1 cellular context compared by ENCODE assay signal in the genomic region with DNA sequence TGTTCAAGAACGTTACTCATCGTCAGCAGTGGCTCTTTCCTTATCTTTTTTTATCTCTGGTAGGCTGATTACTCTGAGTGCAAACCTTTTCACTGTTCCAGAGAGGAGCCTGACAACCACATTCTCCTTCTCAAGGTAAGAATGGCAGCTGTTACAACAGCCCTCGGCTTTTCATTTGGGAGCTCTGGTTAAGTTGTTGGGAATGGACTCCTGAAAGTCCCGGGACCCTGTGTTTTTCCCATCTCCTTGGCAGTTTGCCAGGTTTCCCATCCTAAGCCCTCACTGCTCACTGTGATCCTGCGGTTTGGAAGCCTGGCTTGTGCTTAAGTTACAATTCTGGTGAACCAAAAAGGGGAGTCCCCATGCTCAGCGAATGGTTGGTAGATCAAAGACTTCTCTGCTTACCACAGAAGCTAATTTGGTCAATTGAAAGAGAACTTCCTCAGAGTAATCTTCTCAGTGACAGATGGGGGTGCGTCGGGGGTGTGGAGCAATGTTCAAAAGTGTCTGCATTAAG.
A peak's percentile ranks its signal among the peaks of the same experiment; 100 is the strongest.
TF ChIP-seq lines count a peak whose summit lies in the region.

No MANE protein-coding gene starts in this region.

TF ChIP-seq in GM12878, 131 proteins besides CTCF, POLR2A, EP300 and RAD21 (continued from another document):
- TF ChIP-seq, protein P1, sequence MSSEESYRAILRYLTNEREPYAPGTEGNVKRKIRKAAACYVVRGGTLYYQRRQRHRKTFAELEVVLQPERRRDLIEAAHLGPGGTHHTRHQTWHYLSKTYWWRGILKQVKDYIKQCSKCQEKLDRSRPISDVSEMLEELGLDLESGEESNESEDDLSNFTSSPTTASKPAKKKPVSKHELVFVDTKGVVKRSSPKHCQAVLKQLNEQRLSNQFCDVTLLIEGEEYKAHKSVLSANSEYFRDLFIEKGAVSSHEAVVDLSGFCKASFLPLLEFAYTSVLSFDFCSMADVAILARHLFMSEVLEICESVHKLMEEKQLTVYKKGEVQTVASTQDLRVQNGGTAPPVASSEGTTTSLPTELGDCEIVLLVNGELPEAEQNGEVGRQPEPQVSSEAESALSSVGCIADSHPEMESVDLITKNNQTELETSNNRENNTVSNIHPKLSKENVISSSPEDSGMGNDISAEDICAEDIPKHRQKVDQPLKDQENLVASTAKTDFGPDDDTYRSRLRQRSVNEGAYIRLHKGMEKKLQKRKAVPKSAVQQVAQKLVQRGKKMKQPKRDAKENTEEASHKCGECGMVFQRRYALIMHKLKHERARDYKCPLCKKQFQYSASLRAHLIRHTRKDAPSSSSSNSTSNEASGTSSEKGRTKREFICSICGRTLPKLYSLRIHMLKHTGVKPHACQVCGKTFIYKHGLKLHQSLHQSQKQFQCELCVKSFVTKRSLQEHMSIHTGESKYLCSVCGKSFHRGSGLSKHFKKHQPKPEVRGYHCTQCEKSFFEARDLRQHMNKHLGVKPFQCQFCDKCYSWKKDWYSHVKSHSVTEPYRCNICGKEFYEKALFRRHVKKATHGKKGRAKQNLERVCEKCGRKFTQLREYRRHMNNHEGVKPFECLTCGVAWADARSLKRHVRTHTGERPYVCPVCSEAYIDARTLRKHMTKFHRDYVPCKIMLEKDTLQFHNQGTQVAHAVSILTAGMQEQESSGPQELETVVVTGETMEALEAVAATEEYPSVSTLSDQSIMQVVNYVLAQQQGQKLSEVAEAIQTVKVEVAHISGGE (CRISPR knock-in tag; IDR thresholded peaks at IDR 0.05), result no peak
- TF ChIP-seq, protein P2, sequence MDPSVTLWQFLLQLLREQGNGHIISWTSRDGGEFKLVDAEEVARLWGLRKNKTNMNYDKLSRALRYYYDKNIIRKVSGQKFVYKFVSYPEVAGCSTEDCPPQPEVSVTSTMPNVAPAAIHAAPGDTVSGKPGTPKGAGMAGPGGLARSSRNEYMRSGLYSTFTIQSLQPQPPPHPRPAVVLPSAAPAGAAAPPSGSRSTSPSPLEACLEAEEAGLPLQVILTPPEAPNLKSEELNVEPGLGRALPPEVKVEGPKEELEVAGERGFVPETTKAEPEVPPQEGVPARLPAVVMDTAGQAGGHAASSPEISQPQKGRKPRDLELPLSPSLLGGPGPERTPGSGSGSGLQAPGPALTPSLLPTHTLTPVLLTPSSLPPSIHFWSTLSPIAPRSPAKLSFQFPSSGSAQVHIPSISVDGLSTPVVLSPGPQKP (IDR thresholded peaks at IDR 0.05; ENCODE audit: low read depth, low read length), result peak; percentile 91; the same call in 1 of the 2 replicates
- TF ChIP-seq CREM (IDR thresholded peaks at IDR 0.05; ENCODE audit: low read depth), result peak; percentile 30; the same call in 1 of the 2 replicates
- TF ChIP-seq RCOR1 (conservative IDR thresholded peaks at IDR 0.05; ENCODE audit: low read depth, low read length), result no peak
- peak; percentile 41; the same call in 1 of the 2 replicates for TF ChIP-seq SPI1 (IDR thresholded peaks at IDR 0.05; ENCODE audit: borderline replicate concordance, insufficient read depth, low read depth, low read length)
- peak; percentile 69; the same call in 1 of the 2 replicates for TF ChIP-seq FOXM1 (IDR thresholded peaks at IDR 0.05; ENCODE audit: low read depth, low read length)
- 0 out of 2 replicates have a peak, but pooled peaks have one; percentile 13 for TF ChIP-seq CREB1 (IDR thresholded peaks at IDR 0.05; ENCODE audit: low read depth)
- TF ChIP-seq SKIL (IDR thresholded peaks at IDR 0.05; ENCODE audit: low read depth, poor library complexity, severe bottlenecking), result peak; percentile 76
- TF ChIP-seq ESRRA (IDR thresholded peaks at IDR 0.05; ENCODE audit: low read length), result no peak
- TF ChIP-seq BCL11A (IDR thresholded peaks at IDR 0.05; ENCODE audit: low read depth, low read length), result peak; percentile 45; the same call in 1 of the 2 replicates
- peak; percentile 89 for TF ChIP-seq MEF2A (IDR thresholded peaks at IDR 0.05; ENCODE audit: insufficient read depth, low read depth, low read length)
- TF ChIP-seq BCL3 (IDR thresholded peaks at IDR 0.05; ENCODE audit: borderline replicate concordance, insufficient read depth, low read depth, low read length, poor library complexity, severe bottlenecking), result peak; percentile 66
- TF ChIP-seq IRF4 (IDR thresholded peaks at IDR 0.05; ENCODE audit: low read depth, low read length), result 0 out of 2 replicates have a peak, but pooled peaks have one; percentile 20
- 0 out of 4 replicates have a peak, but pooled peaks of 1 of the 2 experiments have one; percentile 7 for TF ChIP-seq ETV6 (conservative IDR thresholded peaks at IDR 0.05 in 1 of 2, IDR thresholded peaks at IDR 0.05 in 1 of 2; ENCODE audit: borderline replicate concordance in 1 of 2, low read depth in 1 of 2)
- TF ChIP-seq MTA2 (IDR thresholded peaks at IDR 0.05; ENCODE audit: low read depth), result peak; percentile 72
- peak; percentile 97 for TF ChIP-seq TCF7 (IDR thresholded peaks at IDR 0.05; ENCODE audit: borderline replicate concordance)
- TF ChIP-seq, protein P3, sequence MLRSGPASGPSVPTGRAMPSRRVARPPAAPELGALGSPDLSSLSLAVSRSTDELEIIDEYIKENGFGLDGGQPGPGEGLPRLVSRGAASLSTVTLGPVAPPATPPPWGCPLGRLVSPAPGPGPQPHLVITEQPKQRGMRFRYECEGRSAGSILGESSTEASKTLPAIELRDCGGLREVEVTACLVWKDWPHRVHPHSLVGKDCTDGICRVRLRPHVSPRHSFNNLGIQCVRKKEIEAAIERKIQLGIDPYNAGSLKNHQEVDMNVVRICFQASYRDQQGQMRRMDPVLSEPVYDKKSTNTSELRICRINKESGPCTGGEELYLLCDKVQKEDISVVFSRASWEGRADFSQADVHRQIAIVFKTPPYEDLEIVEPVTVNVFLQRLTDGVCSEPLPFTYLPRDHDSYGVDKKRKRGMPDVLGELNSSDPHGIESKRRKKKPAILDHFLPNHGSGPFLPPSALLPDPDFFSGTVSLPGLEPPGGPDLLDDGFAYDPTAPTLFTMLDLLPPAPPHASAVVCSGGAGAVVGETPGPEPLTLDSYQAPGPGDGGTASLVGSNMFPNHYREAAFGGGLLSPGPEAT (IDR thresholded peaks at IDR 0.05; ENCODE audit: low read depth), result peak; percentile 63
- TF ChIP-seq NFYA (IDR thresholded peaks at IDR 0.05; ENCODE audit: borderline replicate concordance, low read depth, low read length), result no peak
- TF ChIP-seq JUND (IDR thresholded peaks at IDR 0.05; ENCODE audit: low read depth, low read length), result no peak
- TF ChIP-seq POLR2AphosphoS5 (IDR thresholded peaks at IDR 0.05; ENCODE audit: low read length), result no peak
- TF ChIP-seq CBFB (IDR thresholded peaks at IDR 0.05; ENCODE audit: low read depth), result peak; percentile 86
- peak; percentile 91 for TF ChIP-seq SMAD1 (IDR thresholded peaks at IDR 0.05; ENCODE audit: low read depth, partially characterized antibody)
TF ChIP-seq in GM12878: peak in this region for 31.
